In the genomic region with DNA sequence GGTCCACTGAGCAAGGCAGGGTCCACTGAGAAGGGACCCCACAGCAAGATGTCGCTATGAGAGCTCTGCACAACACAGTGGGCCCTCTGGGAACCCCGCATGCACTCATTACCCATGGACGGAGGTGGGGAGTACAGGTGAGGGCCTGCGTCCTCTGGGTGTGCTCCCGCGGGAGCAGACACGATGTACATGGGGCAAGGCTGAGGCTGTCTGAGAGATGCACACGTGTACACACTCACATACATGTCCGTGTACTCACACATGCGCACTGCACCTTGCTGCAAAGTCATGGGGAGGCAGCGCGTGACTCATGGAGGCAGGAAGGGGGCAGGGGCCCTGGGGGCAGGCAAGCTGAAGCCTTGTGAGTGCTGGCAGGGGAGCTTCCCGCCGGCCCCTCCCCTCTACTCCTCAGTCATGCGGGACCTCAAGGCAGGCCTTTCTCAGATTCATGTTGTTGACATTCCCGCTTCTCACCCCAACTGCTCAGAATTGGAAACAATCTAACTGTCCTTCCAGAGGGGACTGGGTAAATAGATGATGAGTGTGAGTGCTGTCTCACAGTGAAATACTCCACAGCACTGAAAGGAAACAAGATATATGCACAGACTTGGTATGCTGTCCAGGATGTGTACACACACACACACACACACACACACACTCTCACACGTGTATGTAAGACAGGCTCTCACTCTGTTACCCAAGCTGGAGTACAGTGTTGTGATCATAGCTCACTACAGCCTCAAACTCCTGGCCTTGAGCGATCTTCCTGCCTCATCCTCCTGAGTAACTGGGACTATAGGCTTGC, we compare ENCODE assay signal across 9 cellular contexts. TPM values are rescaled to one million over a fixed set of nuclear protein-coding genes. Genes with fewer than 3 reads are reported as not detected.
DNase-seq lines count a peak whose midpoint lies in the region; ATAC-seq lines count a peak whose summit lies in the region.
"Had no signal": no experiment of that assay in that cellular context is flagged by ENCODE, and none has a peak within 500 bp of the region (broad histone marks: within the 10 kb centered on the region; RNA-seq: fewer than 3 reads in every experiment).

No MANE protein-coding gene starts in this region.

- H2BK120ac ChIP-seq in trophoblast cell (ENCODE audit: insufficient read depth, low read length, poor library complexity) = no peak overlapping the region

- no peaks in the 10 kb centered on the region for H3K27me3 ChIP-seq in H7 (ENCODE audit: control insufficient read depth, insufficient read depth, low read length)
- no peaks in the 10 kb centered on the region for H3K27me3 ChIP-seq in trophoblast cell (ENCODE audit: insufficient read depth, low read length)
- H3K27me3 ChIP-seq: ovary had no signal

- no peak overlapping the region for H2BK12ac ChIP-seq in trophoblast cell (ENCODE audit: low read length)

- no peak overlapping the region for H4K12ac ChIP-seq in trophoblast cell (ENCODE audit: low read depth, low read length)

- no peak for ATAC-seq in GM19324 (IDR thresholded peaks at IDR 0.05; ENCODE audit: low FRiP score, unreplicated experiment)

- no peaks in the 10 kb centered on the region for H3K36me3 ChIP-seq in H7 (replicated peaks; ENCODE audit: control insufficient read depth, insufficient read depth, low read length)
- H3K36me3 ChIP-seq in trophoblast cell (ENCODE audit: control insufficient read depth in 1 of 2, insufficient read depth in 2 of 2, low read length in 2 of 2) = no peaks in the 10 kb centered on the region
- H3K36me3 ChIP-seq: ovary had no signal

- no peak overlapping the region for H4K8ac ChIP-seq in trophoblast cell (ENCODE audit: low read depth, low read length)

- no peak overlapping the region for H2AK5ac ChIP-seq in trophoblast cell (ENCODE audit: low read length)

- no peak overlapping the region for H3K14ac ChIP-seq in trophoblast cell (ENCODE audit: low read length)

- H3K18ac ChIP-seq in trophoblast cell (ENCODE audit: low read length) = no peak overlapping the region

- H3K4ac ChIP-seq in trophoblast cell (ENCODE audit: low read depth, low read length) = no peak overlapping the region

- H2BK5ac ChIP-seq in trophoblast cell (ENCODE audit: low read depth, low read length, poor library complexity) = no peak overlapping the region

- H3K4me1 ChIP-seq in trophoblast cell (ENCODE audit: control insufficient read depth in 1 of 2, insufficient read depth in 2 of 2, low read length in 2 of 2) = peaks cover 5 to 8% of the 10 kb centered on the region in 2 experiments

- H3K9me3 ChIP-seq in trophoblast cell (ENCODE audit: insufficient read depth, low read depth, low read length) = peaks cover 4% of the 10 kb centered on the region
- H3K9me3 ChIP-seq: ovary had no signal

- H2AFZ ChIP-seq in trophoblast cell (ENCODE audit: insufficient read depth, low read length, poor library complexity) = no peak overlapping the region

- H3K4me3 ChIP-seq in H7 (ENCODE audit: insufficient read depth, low read depth, low read length) (peak overlapping the region; percentile 15), trophoblast cell (ENCODE audit: low read depth, low read length) (no peak overlapping the region)
- H3K4me3 ChIP-seq: ovary had no signal

- peak; percentile 89 for DNase-seq in H7
- peak; percentile 81 for DNase-seq in NCI-H460 (ENCODE audit: extremely low read depth, low read depth)
- DNase-seq in epidermal melanocyte (ENCODE audit: insufficient read length, low spot score) = peak; percentile 85
- DNase-seq in trophoblast cell = peak; percentile 53 to 58
- no peak for DNase-seq in activated CD8-positive, alpha-beta memory T cell treated with anti-CD3 and anti-CD28 coated beads, Interleukin-2, amount 50 U/mL, for 4 hours
- DNase-seq in HUDEP-2 (lab: John Stamatoyannopoulos, UW; ENCODE audit: unreplicated experiment in 76 of 76) = no peak

- H3K23ac ChIP-seq in trophoblast cell (ENCODE audit: low read length) = no peak overlapping the region

- H4K91ac ChIP-seq in trophoblast cell (ENCODE audit: low read depth, low read length) = peak overlapping the region; percentile 10

- peak overlapping the region; percentile 9 for H3K4me2 ChIP-seq in trophoblast cell (ENCODE audit: low read length)

- H3K27ac ChIP-seq in trophoblast cell (ENCODE audit: low read depth, low read length) = no peak overlapping the region
- H3K27ac ChIP-seq: HL-60, ovary had no signal

- no CpG with 5 or more reads among the region's 18 CpGs for WGBS in trophoblast cell (ENCODE audit: extremely low coverage, insufficient coverage, insufficient read length)

- H3K9ac ChIP-seq in trophoblast cell (ENCODE audit: low read length) = no peak overlapping the region

- no peaks in the 10 kb centered on the region for H3K79me2 ChIP-seq in trophoblast cell (ENCODE audit: control insufficient read depth, insufficient read depth, low read length, poor library complexity)

- H3K79me1 ChIP-seq in trophoblast cell (ENCODE audit: low read length) = no peaks in the 10 kb centered on the region

RNA-seq across cellular contexts. Expression of a gene that starts 40.0 kb away (rescaled TPM):
- 0.04 TPM in 1 of 2 replicates, not detected in the other for total RNA-seq in H7 (2014; rRNA removed; shearing (Covaris generic))
- 0.02 TPM in 1 of 2 replicates, not detected in the other for total RNA-seq in NCI-H460 (2014; rRNA removed; shearing (Covaris generic))
- polyA plus RNA-seq in NCI-H460 (2014; cell fraction: nucleus; rRNA removed) = 0.03 and 0.13 TPM in 2 replicates
- 0.21 and 0.47 TPM in 2 replicates for polyA plus RNA-seq in trophoblast cell (2013)

Comparison
In these comparisons a context has a peak if more than half of its experiments do, and no peak if none do; other contexts are left out.
1. DNase-seq: peak in H7 (single experiment), NCI-H460 (single experiment), epidermal melanocyte (single experiment) and trophoblast cell (2 of 2); none in activated CD8-positive, alpha-beta memory T cell treated with anti-CD3 and anti-CD28 coated beads, Interleukin-2, amount 50 U/mL, for 4 hours (single experiment) and HUDEP-2 (0 of 76).